In genomic region chr7:26201261-26202018, GRCh38 we compare ENCODE assay signal across 8 cellular contexts.
DNase-seq lines count a peak whose midpoint lies in the region; ATAC-seq and TF ChIP-seq lines count a peak whose summit lies in the region.

TSS of gene CBX3 (plus strand) at chr7:26201745. CDS start at chr7:26202999, 1,254 bp downstream.

- H3K9me3 ChIP-seq in OCI-LY3 (ENCODE audit: insufficient read depth, low read length): no peaks in the 10 kb centered on the region

- H3K27me3 ChIP-seq in OCI-LY3 (ENCODE audit: low read depth, low read length): no peaks in the 10 kb centered on the region

- ATAC-seq in GM21515 (IDR thresholded peaks at IDR 0.05; ENCODE audit: unreplicated experiment): peak; percentile 40

- peak within 1 kb of the TSS; percentile 82 for H2AFZ ChIP-seq in OCI-LY3 (ENCODE audit: low read depth, low read length)

- peaks cover 64% of the 10 kb centered on the region for H3K36me3 ChIP-seq in OCI-LY3 (replicated peaks; ENCODE audit: low read depth, low read length)

- peaks cover 72% of the 10 kb centered on the region for H4K20me1 ChIP-seq in OCI-LY3 (ENCODE audit: insufficient read depth, low read length)

- peaks cover 91% of the 10 kb centered on the region for H3K79me2 ChIP-seq in OCI-LY3 (ENCODE audit: low read length)

- no peak for TF ChIP-seq CTCF in OCI-LY3 (IDR thresholded peaks at IDR 0.05; ENCODE audit: low read depth, low read length)

- peak within 1 kb of the TSS; percentile 98 for H3K4me3 ChIP-seq in OCI-LY3 (ENCODE audit: low read length)

- H3K4me1 ChIP-seq in OCI-LY3 (ENCODE audit: low read length): peaks cover 38% of the 10 kb centered on the region

- H3K4me2 ChIP-seq in OCI-LY3 (ENCODE audit: low read length): peak within 1 kb of the TSS; percentile 98

- peak within 1 kb of the TSS; percentile 100 for H3K27ac ChIP-seq in OCI-LY3 (ENCODE audit: low read length)

- peak; percentile 95 for DNase-seq in D341Med (ENCODE audit: low spot score)
- peak; percentile 84 for DNase-seq in HuH-7 (ENCODE audit: low spot score)
- peak; percentile 93 for DNase-seq in activated CD8-positive, alpha-beta memory T cell treated with anti-CD3 and anti-CD28 coated beads, Interleukin-2, amount 50 U/mL, for 48 hours
- DNase-seq in epidermal melanocyte (ENCODE audit: insufficient read length, low spot score): peak; percentile 68
- peak; percentile 50 for DNase-seq in middle frontal gyrus (ENCODE audit: extremely low spot score, low spot score)
- peak; percentile 92 for DNase-seq in stimulated activated CD8-positive, alpha-beta memory T cell treated with anti-CD3 and anti-CD28 coated beads, Interleukin-2, amount 100 ng/mL, for 48 hours (ENCODE audit: low read depth in 2 of 2)

- peak within 1 kb of the TSS; percentile 100 for H3K9ac ChIP-seq in OCI-LY3 (ENCODE audit: low read length)

Comparison
In these comparisons a context has a peak if more than half of its experiments do, and no peak if none do; other contexts are left out.
1. Peak in every context shown above with its lines: DNase-seq, ATAC-seq, H3K4me3 ChIP-seq and H3K27ac ChIP-seq.